In genomic region chr2:110993557-110994231, GRCh38 we compare ENCODE assay signal across 11 cellular contexts.
DNase-seq lines count a peak whose midpoint lies in the region; ATAC-seq, FAIRE-seq and TF ChIP-seq lines count a peak whose summit lies in the region.
"Had no signal": no experiment of that assay in that cellular context is flagged by ENCODE, and none has a peak within 500 bp of the region (broad histone marks: within the 10 kb centered on the region; RNA-seq: fewer than 3 reads in every experiment).

No MANE protein-coding gene starts in this region.

- H3K27ac ChIP-seq in small intestine (ENCODE audit: low read depth in 1 of 2, low read length in 1 of 2), result no peak overlapping the region

- peaks cover 0 to 2% of the 10 kb centered on the region in 2 donors for H3K27me3 ChIP-seq in small intestine (ENCODE audit: control insufficient read depth in 2 of 2, insufficient read depth in 2 of 2, low read length in 2 of 2)

- no peak for FAIRE-seq in small intestine (lab: Jason Lieb, UNC)

- ATAC-seq in GM19452 (IDR thresholded peaks at IDR 0.05; ENCODE audit: unreplicated experiment) (no peak), HG03097 (IDR thresholded peaks at IDR 0.05; ENCODE audit: low FRiP score, unreplicated experiment) (no peak)

- H3K4me1 ChIP-seq in small intestine (ENCODE audit: control insufficient read depth in 2 of 2, insufficient read depth in 1 of 2, low read depth in 1 of 2, low read length in 1 of 2), result peaks cover 0 to 4% of the 10 kb centered on the region in 2 donors

- no peak for TF ChIP-seq CTCF in epithelial cell of esophagus (IDR thresholded peaks at IDR 0.05; ENCODE audit: insufficient read depth, low read depth, low read length, missing control alignments)

- H3K4me3 ChIP-seq in epithelial cell of esophagus (ENCODE audit: low read length) (no peak overlapping the region), small intestine (ENCODE audit: low read depth in 1 of 2, low read length in 2 of 2) (no peak overlapping the region)

- 45 to 55% (median 48%) methylated on average over 4 of the region's 4 CpGs for WGBS in small intestine, 3 donors

- no peaks in the 10 kb centered on the region for H3K9me3 ChIP-seq in small intestine (ENCODE audit: control insufficient read depth, low read depth)

- DNase-seq in activated T-cell treated with anti-CD3 and anti-CD28 coated beads for 4 hours (peak; percentile 12), NAMALWA (ENCODE audit: low spot score) (peak; percentile 13), epithelial cell of esophagus (ENCODE audit: low read depth) (peak; percentile 47), small intestine (peak; percentile 23), NCI-H2171 (lab: John Stamatoyannopoulos, UW) (no peak)
- DNase-seq in activated T-cell treated with anti-CD3 and anti-CD28 coated beads, Interleukin-2, amount 50 U/mL, for 48 hours, result no peak
- DNase-seq: hypothalamus, right cardiac atrium, T-helper 9 cell had no signal

- H3K36me3 ChIP-seq in small intestine (ENCODE audit: control insufficient read depth in 2 of 2, insufficient read depth in 2 of 2, low read length in 2 of 2), result no peaks in the 10 kb centered on the region

Comparison
In these comparisons a context has a peak if more than half of its experiments do, and no peak if none do; other contexts are left out.
1. DNase-seq: peak in activated T-cell treated with anti-CD3 and anti-CD28 coated beads for 4 hours (single experiment), NAMALWA (single experiment), epithelial cell of esophagus (single experiment) and small intestine (single experiment); none in activated T-cell treated with anti-CD3 and anti-CD28 coated beads, Interleukin-2, amount 50 U/mL, for 48 hours (0 of 2) and NCI-H2171 (single experiment).